ENCODE assay signal across 26 cellular contexts in genomic region chr9:81586786-81587185, GRCh38.
DNase-seq lines count a peak whose midpoint lies in the region; ATAC-seq, FAIRE-seq and TF ChIP-seq lines count a peak whose summit lies in the region.
"Had no signal": no experiment of that assay in that cellular context is flagged by ENCODE, and none has a peak within 500 bp of the region (broad histone marks: within the 10 kb centered on the region; RNA-seq: fewer than 3 reads in every experiment).

No MANE protein-coding gene starts in this region.

- BruUV-seq in MCF 10A (replicated peaks; lab: Mats Ljungman, UMichigan), result no TSS peak

- TF ChIP-seq CTCF in MCF 10A (IDR thresholded peaks at IDR 0.05; ENCODE audit: unreplicated experiment) (no peak), breast epithelium (IDR thresholded peaks at IDR 0.05) (no peak), chondrocyte (IDR thresholded peaks at IDR 0.05) (no peak), pancreas (IDR thresholded peaks at IDR 0.05) (no peak), transverse colon (IDR thresholded peaks at IDR 0.05) (no peak)

- intact Hi-C loops in MCF 10A (cut with micrococcal nuclease) (loop anchor here (2.0 to 5.0 kb wide), 2 partner anchors 24 to 101 kb away; partner anchors contain the start of gene TLE1), breast epithelium (cut with DNase I; ENCODE audit: low total_unique reads) (no loop called here), pancreas (cut with DNase I) (no loop called here), transverse colon (cut with DNase I; ENCODE audit: low total_unique reads) (no loop called here)

- no peak for TF ChIP-seq EP300 in transverse colon (IDR thresholded peaks at IDR 0.05; ENCODE audit: low read depth)

- H3K27ac ChIP-seq in breast epithelium (no peak overlapping the region), pancreas (peak overlapping the region; percentile 77 to 90 (median 82)), transverse colon (peak overlapping the region; percentile 73 to 80 (median 76))
- H3K27ac ChIP-seq: KMS-11 had no signal

- ATAC-seq in pancreas (no peak), HG03045 (IDR thresholded peaks at IDR 0.05; ENCODE audit: unreplicated experiment) (no peak), HG03439 (IDR thresholded peaks at IDR 0.05; ENCODE audit: unreplicated experiment) (no peak)

- no peak for TF ChIP-seq POLR2A in breast epithelium (IDR thresholded peaks at IDR 0.05)
- TF ChIP-seq POLR2A in transverse colon (IDR thresholded peaks at IDR 0.05), result no peak

- WGBS in pancreas, 2 donors, result 86 to 97% methylated on average over 1 of the region's 1 CpG
- 90 to 100% methylated on average over 1 of the region's 1 CpG for WGBS in transverse colon (ENCODE audit: low coverage in 1 of 2), 2 donors

- FAIRE-seq in pancreas (lab: Jason Lieb, UNC), result no peak
- FAIRE-seq: GM12892, GM19239 had no signal

- no peaks in the 10 kb centered on the region for H3K9me3 Mint-ChIP-seq in MCF 10A (ENCODE audit: unreplicated experiment)
- no peaks in the 10 kb centered on the region for H3K9me3 Mint-ChIP-seq in chondrocyte (ENCODE audit: low read depth)
- H3K9me3 Mint-ChIP-seq: CD14-positive monocyte had no signal

- H3K4me3 Mint-ChIP-seq in MCF 10A (ENCODE audit: unreplicated experiment), result no peak overlapping the region
- H3K4me3 Mint-ChIP-seq in chondrocyte (ENCODE audit: unreplicated experiment), result no peak overlapping the region
- H3K4me3 Mint-ChIP-seq: CD14-positive monocyte; CD8-positive, alpha-beta memory T cell had no signal

- H3K36me3 ChIP-seq in breast epithelium (peaks cover 2% of the 10 kb centered on the region), pancreas (peaks cover 0 to 21% (median 0%) of the 10 kb centered on the region in 3 donors), transverse colon (peaks cover 0 to 6% (median 5%) of the 10 kb centered on the region in 4 donors)

- in situ Hi-C loops in transverse colon (cut with MboI; ENCODE audit: low pct_ligation_motif_present in 1 of 4, low pct_unique_long_range_greater_than_20kb in 1 of 4, low sequenced_read_pairs in 3 of 4), result no loop called here

- no peaks in the 10 kb centered on the region for H3K4me1 ChIP-seq in breast epithelium
- peaks cover 14 to 20% (median 17%) of the 10 kb centered on the region in 3 donors for H3K4me1 ChIP-seq in pancreas
- peaks cover 4 to 21% (median 13%) of the 10 kb centered on the region in 4 donors for H3K4me1 ChIP-seq in transverse colon

- H3K27me3 ChIP-seq in breast epithelium (no peaks in the 10 kb centered on the region), pancreas (no peaks in the 10 kb centered on the region), transverse colon (no peaks in the 10 kb centered on the region)
- H3K27me3 ChIP-seq: BE2C had no signal

- H3K4me3 ChIP-seq in breast epithelium (no peak overlapping the region), pancreas (no peak overlapping the region), transverse colon (no peak overlapping the region)

- POLR2A ChIA-PET in MCF 10A (lab: Yijun Ruan, JAX), result interaction anchor here (0.6 kb wide), 1 partner anchor 9 kb away, joined by 3 read pairs; no protein-coding TSS in a partner anchor

- H3K9me3 ChIP-seq in breast epithelium (no peaks in the 10 kb centered on the region), pancreas (no peaks in the 10 kb centered on the region), transverse colon (no peaks in the 10 kb centered on the region)
- H3K9me3 ChIP-seq: BE2C had no signal

- H3K27ac Mint-ChIP-seq in MCF 10A (ENCODE audit: low read depth, unreplicated experiment), result peak overlapping the region; percentile 98
- H3K27ac Mint-ChIP-seq in chondrocyte (ENCODE audit: unreplicated experiment), result peak overlapping the region; percentile 4
- H3K27ac Mint-ChIP-seq: CD14-positive monocyte had no signal

- H3K36me3 Mint-ChIP-seq in MCF 10A (ENCODE audit: insufficient read depth, unreplicated experiment) (peaks cover 48% of the 10 kb centered on the region), chondrocyte (ENCODE audit: low read depth) (peaks cover 16% of the 10 kb centered on the region)

- H3K27me3 Mint-ChIP-seq in MCF 10A (ENCODE audit: insufficient read depth, unreplicated experiment) (no peaks in the 10 kb centered on the region), chondrocyte (ENCODE audit: low read depth) (no peaks in the 10 kb centered on the region)
- H3K27me3 Mint-ChIP-seq: CD8-positive, alpha-beta memory T cell had no signal

- DNase-seq in MCF 10A (ENCODE audit: unreplicated experiment) (no peak), breast epithelium (ENCODE audit: low spot score in 2 of 2) (no peak), chondrocyte (ENCODE audit: low spot score) (no peak), pancreas (no peak), transverse colon (no peak), DMS 273 (lab: John Stamatoyannopoulos, UW; ENCODE audit: unreplicated experiment) (no peak)
- DNase-seq: ACHN; CD8-positive, alpha-beta memory T cell; DMS79 treated with DMSO at 0.1 percent for 48 hours; GF-D8; NCI-H1092; NCI-H1694 treated with DMSO at 0.1 percent for 48 hours; NCI-H2081 treated with DMSO at 0.1 percent for 48 hours; NCI-H2171; NCI-H226; NCI-H524 treated with DMSO at 0.1 percent for 48 hours; NCI-H82; NK-92 treated with Interleukin-12 subunit alpha and Interleukin-12 subunit beta, amount 100 ng/mL, for 24 hours; RPMI8226 had no signal

- H3K4me1 Mint-ChIP-seq in MCF 10A (ENCODE audit: insufficient read depth, unreplicated experiment) (peaks cover 25% of the 10 kb centered on the region), chondrocyte (ENCODE audit: low read depth) (peaks cover 36% of the 10 kb centered on the region)
- H3K4me1 Mint-ChIP-seq: CD14-positive monocyte; CD8-positive, alpha-beta memory T cell had no signal

- CTCF ChIA-PET in MCF 10A (lab: Yijun Ruan, JAX), result interaction anchor here (2.2 kb wide), 1 partner anchor 63 kb away, joined by 13 read pairs; no protein-coding TSS in a partner anchor

Comparison
In these comparisons a context has a peak if more than half of its experiments do, and no peak if none do; other contexts are left out.
1. H3K27ac ChIP-seq: peak in pancreas (4 of 4) and transverse colon (4 of 4); none in breast epithelium (0 of 2).